17 cellular contexts compared by ENCODE assay signal in the genomic region with DNA sequence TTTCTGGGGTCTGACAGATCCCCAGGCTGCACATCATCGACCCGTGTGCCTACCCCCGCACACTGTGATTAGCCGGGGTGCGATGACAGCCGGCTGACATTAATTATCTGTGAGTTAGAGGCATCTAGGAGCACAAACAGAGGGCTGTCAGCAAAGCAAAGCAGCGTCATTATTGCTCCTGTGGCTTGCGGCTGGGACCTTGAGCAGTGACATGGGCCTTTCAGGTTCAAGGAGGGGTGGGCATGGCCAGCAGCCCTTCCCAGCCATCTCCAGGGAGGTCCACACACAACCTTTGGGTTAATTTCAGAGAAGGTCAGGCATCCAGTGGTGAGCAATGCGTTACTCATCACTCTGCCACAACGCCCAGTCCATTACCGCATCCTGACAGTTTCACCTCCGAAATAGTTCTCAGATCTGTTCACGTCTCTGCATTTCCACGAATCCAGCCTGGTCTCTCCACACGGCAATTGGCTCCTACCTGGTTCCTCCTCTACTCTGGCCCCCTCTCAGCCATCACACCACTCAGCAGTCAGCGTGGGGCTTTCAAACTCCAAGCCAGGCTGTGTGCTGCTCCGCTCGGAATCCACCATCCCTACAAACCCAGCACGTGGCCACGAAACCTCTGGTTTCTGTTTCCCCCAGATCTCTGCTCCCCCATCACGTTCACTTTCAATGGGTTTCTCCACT.
DNase-seq lines count a peak whose midpoint lies in the region; ATAC-seq, FAIRE-seq and TF ChIP-seq lines count a peak whose summit lies in the region.
"Had no signal": no experiment of that assay in that cellular context is flagged by ENCODE, and none has a peak within 500 bp of the region (broad histone marks: within the 10 kb centered on the region; RNA-seq: fewer than 3 reads in every experiment).

No MANE protein-coding gene starts in this region.

- H3K27ac ChIP-seq in coronary artery, result no peak overlapping the region
- H3K27ac ChIP-seq in naive thymus-derived CD4-positive, alpha-beta T cell (ENCODE audit: low read depth, low read length), result no peak overlapping the region
- H3K27ac ChIP-seq: HL-60, pancreas, SJSA1, spleen had no signal

- POLR2A ChIA-PET in activated naive CD8-positive, alpha-beta T cell treated with anti-CD3 and anti-CD28 coated beads, Interleukin-2, amount 10 ng/mL, durations not matched to agents 7 days and 5 days (lab: Charles Lee), result no interaction called here
- POLR2A ChIA-PET in naive thymus-derived CD4-positive, alpha-beta T cell (lab: Charles Lee), result no interaction called here

- intact Hi-C loops in naive thymus-derived CD4-positive, alpha-beta T cell (cut with micrococcal nuclease), result no loop called here

- CTCF ChIA-PET in naive thymus-derived CD4-positive, alpha-beta T cell (lab: Charles Lee), result no interaction called here

- H3K4me3 Mint-ChIP-seq in activated naive CD8-positive, alpha-beta T cell treated with anti-CD3 and anti-CD28 coated beads, Interleukin-2, amount 10 ng/mL, durations not matched to agents 7 days and 5 days, result no peak overlapping the region
- no peak overlapping the region for H3K4me3 Mint-ChIP-seq in activated naive CD8-positive, alpha-beta T cell treated with anti-CD3 and anti-CD28 coated beads for 36 hours
- H3K4me3 Mint-ChIP-seq in type B pancreatic cell, result no peak overlapping the region
- H3K4me3 Mint-ChIP-seq in naive thymus-derived CD4-positive, alpha-beta T cell, result no peak overlapping the region
- H3K4me3 Mint-ChIP-seq: endodermal cell had no signal

- no peaks in the 10 kb centered on the region for H3K9me3 Mint-ChIP-seq in activated naive CD8-positive, alpha-beta T cell treated with anti-CD3 and anti-CD28 coated beads, Interleukin-2, amount 10 ng/mL, durations not matched to agents 7 days and 5 days
- H3K9me3 Mint-ChIP-seq in activated naive CD8-positive, alpha-beta T cell treated with anti-CD3 and anti-CD28 coated beads for 36 hours, result no peaks in the 10 kb centered on the region
- H3K9me3 Mint-ChIP-seq in type B pancreatic cell, result no peaks in the 10 kb centered on the region
- peaks cover 0 to 3% (median 0%) of the 10 kb centered on the region in 11 donors for H3K9me3 Mint-ChIP-seq in naive thymus-derived CD4-positive, alpha-beta T cell
- H3K9me3 Mint-ChIP-seq: endodermal cell had no signal

- no peaks in the 10 kb centered on the region for H3K9me3 ChIP-seq in naive thymus-derived CD4-positive, alpha-beta T cell (ENCODE audit: control insufficient read depth in 2 of 3, low read length in 3 of 3)
- H3K9me3 ChIP-seq: pancreas, SJSA1 had no signal

- peaks cover 2% of the 10 kb centered on the region for H3K4me1 Mint-ChIP-seq in activated naive CD8-positive, alpha-beta T cell treated with anti-CD3 and anti-CD28 coated beads, Interleukin-2, amount 10 ng/mL, durations not matched to agents 7 days and 5 days
- no peaks in the 10 kb centered on the region for H3K4me1 Mint-ChIP-seq in activated naive CD8-positive, alpha-beta T cell treated with anti-CD3 and anti-CD28 coated beads for 36 hours
- no peaks in the 10 kb centered on the region for H3K4me1 Mint-ChIP-seq in type B pancreatic cell (ENCODE audit: unreplicated experiment)
- H3K4me1 Mint-ChIP-seq in naive thymus-derived CD4-positive, alpha-beta T cell, result peaks cover 0 to 5% (median 0%) of the 10 kb centered on the region in 7 donors
- H3K4me1 Mint-ChIP-seq: endodermal cell had no signal

- peak; percentile 75 for FAIRE-seq in RCC 7860 (lab: Jason Lieb, UNC)
- FAIRE-seq: keratinocyte, pancreas had no signal

- no peaks in the 10 kb centered on the region for H3K36me3 ChIP-seq in naive thymus-derived CD4-positive, alpha-beta T cell (ENCODE audit: control insufficient read depth in 2 of 3, insufficient read depth in 3 of 3, low read length in 3 of 3)
- H3K36me3 ChIP-seq: pancreas, SJSA1, spleen had no signal

- H3K4me3 ChIP-seq in coronary artery, result no peak overlapping the region
- H3K4me3 ChIP-seq in naive thymus-derived CD4-positive, alpha-beta T cell (ENCODE audit: low read length), result no peak overlapping the region
- H3K4me3 ChIP-seq: pancreas, SJSA1, spleen had no signal

- TF ChIP-seq CTCF in coronary artery (IDR thresholded peaks at IDR 0.05) (no peak), type B pancreatic cell (conservative IDR thresholded peaks at IDR 0.05) (no peak)

- no peak for DNase-seq in activated naive CD8-positive, alpha-beta T cell treated with anti-CD3 and anti-CD28 coated beads, Interleukin-2, amount 10 ng/mL, durations not matched to agents 7 days and 5 days
- no peak for DNase-seq in activated naive CD8-positive, alpha-beta T cell treated with anti-CD3 and anti-CD28 coated beads for 36 hours
- DNase-seq in RCC 7860 (ENCODE audit: low spot score) (peak; percentile 81), coronary artery (ENCODE audit: low spot score) (peak; percentile 57), type B pancreatic cell (ENCODE audit: extremely low spot score, unreplicated experiment) (peak; percentile 43), inferior parietal cortex (ENCODE audit: extremely low spot score) (no peak)
- no peak for DNase-seq in naive thymus-derived CD4-positive, alpha-beta T cell
- DNase-seq: activated naive CD4-positive, alpha-beta T cell treated with anti-CD3 and anti-CD28 coated beads, Interleukin-2, amount 50 U/mL, for 16 hours; endodermal cell; NCI-H2081; NCI-H774; pancreas; spleen had no signal

- peak; percentile 36 for ATAC-seq in activated naive CD8-positive, alpha-beta T cell treated with anti-CD3 and anti-CD28 coated beads, Interleukin-2, amount 10 ng/mL, durations not matched to agents 7 days and 5 days (ENCODE audit: low read depth)
- ATAC-seq in naive thymus-derived CD4-positive, alpha-beta T cell, result no peak
- no peak for ATAC-seq in GM21381 (IDR thresholded peaks at IDR 0.05; ENCODE audit: unreplicated experiment)
- ATAC-seq: pancreas had no signal

- no peaks in the 10 kb centered on the region for H3K27me3 Mint-ChIP-seq in activated naive CD8-positive, alpha-beta T cell treated with anti-CD3 and anti-CD28 coated beads, Interleukin-2, amount 10 ng/mL, durations not matched to agents 7 days and 5 days
- H3K27me3 Mint-ChIP-seq in activated naive CD8-positive, alpha-beta T cell treated with anti-CD3 and anti-CD28 coated beads for 36 hours, result peaks cover 16% of the 10 kb centered on the region
- H3K27me3 Mint-ChIP-seq in type B pancreatic cell, result peaks cover 41% of the 10 kb centered on the region
- H3K27me3 Mint-ChIP-seq in naive thymus-derived CD4-positive, alpha-beta T cell, result peaks cover 0 to 31% (median 21%) of the 10 kb centered on the region in 5 donors

- H3K27ac Mint-ChIP-seq in activated naive CD8-positive, alpha-beta T cell treated with anti-CD3 and anti-CD28 coated beads, Interleukin-2, amount 10 ng/mL, durations not matched to agents 7 days and 5 days, result peak overlapping the region; percentile 32
- H3K27ac Mint-ChIP-seq in activated naive CD8-positive, alpha-beta T cell treated with anti-CD3 and anti-CD28 coated beads for 36 hours, result no peak overlapping the region
- peak overlapping the region; percentile 29 for H3K27ac Mint-ChIP-seq in type B pancreatic cell
- H3K27ac Mint-ChIP-seq in naive thymus-derived CD4-positive, alpha-beta T cell, result peak overlapping the region in 1 of 9 donors; percentile 71
- H3K27ac Mint-ChIP-seq: endodermal cell had no signal

- H3K4me1 ChIP-seq in naive thymus-derived CD4-positive, alpha-beta T cell (ENCODE audit: control insufficient read depth in 2 of 2, insufficient read depth in 2 of 2, low read length in 2 of 2), result no peaks in the 10 kb centered on the region
- H3K4me1 ChIP-seq: pancreas, spleen had no signal

- no peaks in the 10 kb centered on the region for H3K36me3 Mint-ChIP-seq in activated naive CD8-positive, alpha-beta T cell treated with anti-CD3 and anti-CD28 coated beads, Interleukin-2, amount 10 ng/mL, durations not matched to agents 7 days and 5 days
- H3K36me3 Mint-ChIP-seq in activated naive CD8-positive, alpha-beta T cell treated with anti-CD3 and anti-CD28 coated beads for 36 hours, result no peaks in the 10 kb centered on the region
- H3K36me3 Mint-ChIP-seq in type B pancreatic cell, result no peaks in the 10 kb centered on the region
- H3K36me3 Mint-ChIP-seq in naive thymus-derived CD4-positive, alpha-beta T cell, result no peaks in the 10 kb centered on the region

- H3K27me3 ChIP-seq in naive thymus-derived CD4-positive, alpha-beta T cell (ENCODE audit: control insufficient read depth in 2 of 2, insufficient read depth in 2 of 2, low read length in 2 of 2), result no peaks in the 10 kb centered on the region
- H3K27me3 ChIP-seq: pancreas had no signal

Comparison
In these comparisons a context has a peak if more than half of its experiments do, and no peak if none do; other contexts are left out.
1. DNase-seq: peak in RCC 7860 (single experiment), coronary artery (single experiment) and type B pancreatic cell (single experiment); none in activated naive CD8-positive, alpha-beta T cell treated with anti-CD3 and anti-CD28 coated beads, Interleukin-2, amount 10 ng/mL, durations not matched to agents 7 days and 5 days (single experiment), activated naive CD8-positive, alpha-beta T cell treated with anti-CD3 and anti-CD28 coated beads for 36 hours (single experiment), inferior parietal cortex (single experiment) and naive thymus-derived CD4-positive, alpha-beta T cell (0 of 9).